ENCODE assay signal across 11 cellular contexts in the genomic region with DNA sequence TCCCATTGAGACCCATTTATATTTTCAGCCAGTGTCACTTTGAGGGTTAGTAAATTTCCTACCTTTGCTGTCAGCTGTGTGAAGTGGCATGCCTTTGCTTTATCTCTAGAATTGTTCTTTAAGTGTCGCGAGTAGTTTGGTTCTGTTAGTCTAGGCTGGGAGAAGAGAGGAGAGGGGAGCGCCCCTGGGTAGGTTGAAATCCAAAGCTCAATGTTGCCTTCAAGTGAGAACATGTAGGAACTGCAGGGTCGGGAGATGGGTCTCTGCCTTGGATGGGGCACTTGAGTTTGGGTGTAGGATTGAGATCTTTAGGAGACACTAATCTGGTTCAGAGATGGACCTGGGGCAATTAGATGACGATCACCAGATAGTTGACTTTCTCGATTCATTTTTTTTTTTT. TPM values are rescaled to one million over a fixed set of nuclear protein-coding genes. Genes with fewer than 3 reads are reported as not detected.
DNase-seq lines count a peak whose midpoint lies in the region; ATAC-seq, FAIRE-seq and TF ChIP-seq lines count a peak whose summit lies in the region.
"Had no signal": no experiment of that assay in that cellular context is flagged by ENCODE, and none has a peak within 500 bp of the region (broad histone marks: within the 10 kb centered on the region; RNA-seq: fewer than 3 reads in every experiment).

No MANE protein-coding gene starts in this region.

- no peak for DNase-seq in AG09319 (ENCODE audit: extremely low read depth, low read depth)
- DNase-seq in cardiac muscle cell (ENCODE audit: low read depth in 1 of 2, low spot score in 1 of 2), result peak; percentile 45 to 94
- DNase-seq in upper lobe of right lung, result no peak
- no peak for DNase-seq in RCC 7860 (ENCODE audit: low spot score)
- DNase-seq in naive thymus-derived CD8-positive, alpha-beta T cell, result no peak
- no peak for DNase-seq in activated CD4-positive, alpha-beta T cell treated with anti-CD3 and anti-CD28 coated beads, Interleukin-2, amount 50 U/mL, for 48 hours
- DNase-seq: adrenal gland, T-helper 2 cell had no signal

- no peak overlapping the region for H3K27ac Mint-ChIP-seq in naive thymus-derived CD8-positive, alpha-beta T cell

- intact Hi-C loops in upper lobe of right lung (cut with DNase I), result loop anchor here (10.0 kb wide), 1 partner anchor 307 kb away; no protein-coding TSS in a partner anchor

- 0 out of 3 replicates have a peak, but pooled peaks have one; percentile 19 for ATAC-seq in SK-N-SH treated with all-trans-retinoic acid at 6 μM for 48 hours
- ATAC-seq in upper lobe of right lung, result no peak
- ATAC-seq in naive thymus-derived CD8-positive, alpha-beta T cell, result no peak

- H3K9me3 Mint-ChIP-seq in naive thymus-derived CD8-positive, alpha-beta T cell, result peaks cover 0 to 13% (median 2%) of the 10 kb centered on the region in 9 donors

- H3K4me1 ChIP-seq in HEK293 (ENCODE audit: control insufficient read depth, insufficient read depth, low read length) (no peaks in the 10 kb centered on the region), cardiac muscle cell (ENCODE audit: low read depth) (peaks cover 34% of the 10 kb centered on the region), upper lobe of right lung (peaks cover 6% of the 10 kb centered on the region)

- POLR2A ChIA-PET in HEK293 (lab: Yijun Ruan, JAX), result interaction anchor here (0.7 kb wide), 1 partner anchor 137 kb away, joined by 11 read pairs; no protein-coding TSS in a partner anchor
- POLR2A ChIA-PET in naive thymus-derived CD8-positive, alpha-beta T cell (lab: Charles Lee), result no interaction called here

- no peak for FAIRE-seq in RCC 7860 (lab: Jason Lieb, UNC)

- peaks cover 5 to 21% (median 13%) of the 10 kb centered on the region in 4 donors for H3K4me1 Mint-ChIP-seq in naive thymus-derived CD8-positive, alpha-beta T cell

- peaks cover 36 to 82% (median 57%) of the 10 kb centered on the region in 5 donors for H3K27me3 Mint-ChIP-seq in naive thymus-derived CD8-positive, alpha-beta T cell

- H3K9me3 ChIP-seq in HEK293 (ENCODE audit: control insufficient read depth, insufficient read depth, low read depth, low read length) (no peaks in the 10 kb centered on the region), cardiac muscle cell (ENCODE audit: low read depth) (no peaks in the 10 kb centered on the region), upper lobe of right lung (no peaks in the 10 kb centered on the region)
- H3K9me3 ChIP-seq: adrenal gland had no signal

- H3K4me3 Mint-ChIP-seq in naive thymus-derived CD8-positive, alpha-beta T cell, result peak overlapping the region in 1 of 10 donors; percentile 20

- H3K36me3 Mint-ChIP-seq in naive thymus-derived CD8-positive, alpha-beta T cell, result no peaks in the 10 kb centered on the region

- CTCF ChIA-PET in HEK293 (lab: Yijun Ruan, JAX), result interaction anchor here (0.5 to 1.6 kb wide), 9 partner anchors 115 to 575 kb away, joined by 3 to 9 read pairs (median 4); no protein-coding TSS in a partner anchor

- TF ChIP-seq CTCF in AG09319 (IDR thresholded peaks at IDR 0.05; ENCODE audit: low read depth, low read length) (peak; percentile 21), HEK293 (tag by site-specific recombination; IDR thresholded peaks at IDR 0.05) (peak; percentile 76), cardiac muscle cell (IDR thresholded peaks at IDR 0.05; ENCODE audit: low read depth, low read length) (peak; percentile 54), upper lobe of right lung (IDR thresholded peaks at IDR 0.05) (no peak)

- H3K27ac ChIP-seq in HEK293 (ENCODE audit: extremely low read depth, low read depth, low read length) (no peak overlapping the region), cardiac muscle cell (peak overlapping the region; percentile 13), upper lobe of right lung (no peak overlapping the region)
- H3K27ac ChIP-seq: adrenal gland, skin epidermis had no signal

- H3K36me3 ChIP-seq in HEK293 (ENCODE audit: control insufficient read depth in 2 of 2, insufficient read depth in 1 of 2, low read length in 2 of 2) (no peaks in the 10 kb centered on the region), cardiac muscle cell (no peaks in the 10 kb centered on the region), upper lobe of right lung (no peaks in the 10 kb centered on the region)
- H3K36me3 ChIP-seq: adrenal gland had no signal

- H3K27me3 ChIP-seq in cardiac muscle cell (no peaks in the 10 kb centered on the region), upper lobe of right lung (peaks cover 44% of the 10 kb centered on the region)

- H3K4me3 ChIP-seq in HEK293 (ENCODE audit: low read depth, low read length), result no peak overlapping the region
- no peak overlapping the region for H3K4me3 ChIP-seq in cardiac muscle cell
- H3K4me3 ChIP-seq in upper lobe of right lung, result no peak overlapping the region
- H3K4me3 ChIP-seq: adrenal gland, skin epidermis had no signal

TF ChIP-seq in HEK293, 187 proteins besides CTCF, POLR2A, EP300 and RAD21:
- TF ChIP-seq ZNF768 (tag by site-specific recombination; IDR thresholded peaks at IDR 0.05) (no peak), ZNF654 (tag by site-specific recombination; IDR thresholded peaks at IDR 0.05; ENCODE audit: low read depth) (peak; percentile 71), ZEB2 (tag by site-specific recombination; IDR thresholded peaks at IDR 0.05) (0 out of 2 replicates have a peak, but pooled peaks have one; percentile 23), ZBTB17 (tag by site-specific recombination; IDR thresholded peaks at IDR 0.05) (peak; percentile 57)
TF ChIP-seq in HEK293: peak in this region for 3.

TF ChIP-seq in SK-N-SH treated with all-trans-retinoic acid at 6 μM for 48 hours, 23 proteins besides CTCF, POLR2A, EP300 and RAD21:
- no peak for TF ChIP-seq ZNF70 (CRISPR knock-in tag; IDR thresholded peaks at IDR 0.05)
- no peak for TF ChIP-seq GLIS3 (CRISPR knock-in tag; IDR thresholded peaks at IDR 0.05)
- TF ChIP-seq ZC3H10 (CRISPR knock-in tag; IDR thresholded peaks at IDR 0.05), result no peak
- no peak for TF ChIP-seq CSDC2 (CRISPR knock-in tag; IDR thresholded peaks at IDR 0.05)
- TF ChIP-seq RARB (CRISPR knock-in tag; IDR thresholded peaks at IDR 0.05), result no peak

RNA-seq across cellular contexts. Expression of a gene that starts 46.3 kb away (rescaled TPM):
- 83.4 and 138 TPM in 2 replicates for total RNA-seq in cardiac muscle cell
- polyA plus RNA-seq in cardiac muscle cell, result 45.1 and 65.2 TPM in 2 replicates
- 4.9 TPM for total RNA-seq in upper lobe of right lung
- total RNA-seq in naive thymus-derived CD8-positive, alpha-beta T cell, result not detected
- polyA plus RNA-seq in naive thymus-derived CD8-positive, alpha-beta T cell, result not detected

RNA-seq across cellular contexts. Expression of a gene that starts 46.9 kb away (rescaled TPM):
- total RNA-seq in cardiac muscle cell (1,657 and 1,772 TPM in 2 replicates), upper lobe of right lung (not detected)
- 1,190 and 1,339 TPM in 2 replicates for polyA plus RNA-seq in cardiac muscle cell
- total RNA-seq in naive thymus-derived CD8-positive, alpha-beta T cell, result not detected
- polyA plus RNA-seq in naive thymus-derived CD8-positive, alpha-beta T cell, result under 1 TPM in 1 of 3 donors, not detected in 2; 0.36 TPM
- total RNA-seq: adrenal gland had no signal

Comparison
In these comparisons a context has a peak if more than half of its experiments do, and no peak if none do; other contexts are left out.
1. DNase-seq: peak in cardiac muscle cell (2 of 2); none in AG09319 (single experiment), upper lobe of right lung (single experiment), RCC 7860 (single experiment), naive thymus-derived CD8-positive, alpha-beta T cell (0 of 10) and activated CD4-positive, alpha-beta T cell treated with anti-CD3 and anti-CD28 coated beads, Interleukin-2, amount 50 U/mL, for 48 hours (0 of 2).
2. RNA of a gene that starts 46.3 kb away (total RNA-seq): 83.4 to 138 TPM in cardiac muscle cell; 4.9 TPM in upper lobe of right lung (single experiment) and not detected in naive thymus-derived CD8-positive, alpha-beta T cell; every median in the first group is over 10 times any median in the second.
3. RNA of a gene that starts 46.9 kb away (total RNA-seq): 1,657 to 1,772 TPM in cardiac muscle cell; not detected in upper lobe of right lung (single experiment) and not detected in naive thymus-derived CD8-positive, alpha-beta T cell; every median in the first group is over 1,000 times any median in the second.